In genomic region chr10:33569693-33570092, GRCh38 we compare ENCODE assay signal across 17 cellular contexts.
DNase-seq lines count a peak whose midpoint lies in the region; ATAC-seq and TF ChIP-seq lines count a peak whose summit lies in the region.
"Had no signal": no experiment of that assay in that cellular context is flagged by ENCODE, and none has a peak within 500 bp of the region (broad histone marks: within the 10 kb centered on the region; RNA-seq: fewer than 3 reads in every experiment).

No MANE protein-coding gene starts in this region.

- intact Hi-C loops in Right ventricle myocardium superior (cut with DNase I): no loop called here
- intact Hi-C loops in right cardiac atrium (cut with DNase I): no loop called here
- intact Hi-C loops in CD14-positive monocyte (cut with micrococcal nuclease): no loop called here
- intact Hi-C loops in dendritic cell treated with granulocyte-macrophage colony-stimulating factor and Interleukin-4, amounts not matched to agents 40 ng/mL and 50 ng/mL, for 4 days (cut with micrococcal nuclease): loop anchor here (1.0 to 5.0 kb wide), 4 partner anchors 38 to 233 kb away; no protein-coding TSS in a partner anchor

- peaks cover 2% of the 10 kb centered on the region for H3K4me1 ChIP-seq in right cardiac atrium (ENCODE audit: control insufficient read depth, insufficient read depth, low read length)

- H3K27me3 ChIP-seq in right cardiac atrium (ENCODE audit: control insufficient read depth, insufficient read depth): no peaks in the 10 kb centered on the region

- DNase-seq in Right ventricle myocardium superior (no peak), right cardiac atrium (no peak), CD14-positive monocyte (ENCODE audit: low spot score) (no peak)
- no peak for DNase-seq in activated T-cell treated with anti-CD3 and anti-CD28 coated beads, Interleukin-2, amount 50 U/mL, for 48 hours
- DNase-seq: 8988T; ACHN; CD4-positive, alpha-beta T cell; CD8-positive, alpha-beta memory T cell; DMS53; DMS79 treated with DMSO at 0.1 percent for 48 hours; GF-D8; H9 had no signal

- peak overlapping the region in 5 of 7 donors; percentile 71 to 89 (median 86) for H3K27ac Mint-ChIP-seq in CD14-positive monocyte
- peak overlapping the region; percentile 88 for H3K27ac Mint-ChIP-seq in dendritic cell treated with granulocyte-macrophage colony-stimulating factor and Interleukin-4, amounts not matched to agents 40 ng/mL and 50 ng/mL, for 4 days
- H3K27ac Mint-ChIP-seq: CD4-positive, alpha-beta T cell; GM23338; H9 had no signal

- H3K4me3 ChIP-seq in right cardiac atrium (ENCODE audit: low read length): no peak overlapping the region
- H3K4me3 ChIP-seq: A549, GM23338 had no signal

- peaks cover 0 to 5% (median under 1%) of the 10 kb centered on the region in 3 donors for H3K27me3 Mint-ChIP-seq in CD14-positive monocyte (ENCODE audit: low read depth in 3 of 3)
- no peaks in the 10 kb centered on the region for H3K27me3 Mint-ChIP-seq in dendritic cell treated with granulocyte-macrophage colony-stimulating factor and Interleukin-4, amounts not matched to agents 40 ng/mL and 50 ng/mL, for 4 days

- H3K27ac ChIP-seq in right cardiac atrium (ENCODE audit: low read length): no peak overlapping the region
- H3K27ac ChIP-seq: A549 had no signal

- no peak for TF ChIP-seq CTCF in CD14-positive monocyte (IDR thresholded peaks at IDR 0.05)

- ATAC-seq in Right ventricle myocardium superior (ENCODE audit: poor library complexity): peak; percentile 38
- no peak for ATAC-seq in right cardiac atrium
- ATAC-seq in HG03108 (IDR thresholded peaks at IDR 0.05; ENCODE audit: unreplicated experiment): no peak
- ATAC-seq: A549, GM23338, HCT116 had no signal

- H3K36me3 Mint-ChIP-seq in CD14-positive monocyte: no peaks in the 10 kb centered on the region
- no peaks in the 10 kb centered on the region for H3K36me3 Mint-ChIP-seq in dendritic cell treated with granulocyte-macrophage colony-stimulating factor and Interleukin-4, amounts not matched to agents 40 ng/mL and 50 ng/mL, for 4 days (ENCODE audit: low read depth)
- H3K36me3 Mint-ChIP-seq: CD8-positive, alpha-beta memory T cell had no signal

- 77% methylated on average over 1 of the region's 1 CpG for WGBS in right cardiac atrium

- H3K9me3 Mint-ChIP-seq in CD14-positive monocyte: peaks cover 0 to 2% (median 0%) of the 10 kb centered on the region in 7 donors
- no peaks in the 10 kb centered on the region for H3K9me3 Mint-ChIP-seq in dendritic cell treated with granulocyte-macrophage colony-stimulating factor and Interleukin-4, amounts not matched to agents 40 ng/mL and 50 ng/mL, for 4 days
- H3K9me3 Mint-ChIP-seq: CD4-positive, alpha-beta T cell; CD8-positive, alpha-beta memory T cell; GM23338; H9 had no signal

- peaks cover 44% of the 10 kb centered on the region for H3K4me1 Mint-ChIP-seq in CD14-positive monocyte
- peaks cover 63% of the 10 kb centered on the region for H3K4me1 Mint-ChIP-seq in dendritic cell treated with granulocyte-macrophage colony-stimulating factor and Interleukin-4, amounts not matched to agents 40 ng/mL and 50 ng/mL, for 4 days (ENCODE audit: low read depth)
- H3K4me1 Mint-ChIP-seq: CD8-positive, alpha-beta memory T cell had no signal

- H3K4me3 Mint-ChIP-seq in CD14-positive monocyte: peak overlapping the region in 1 of 2 donors; percentile 64
- no peak overlapping the region for H3K4me3 Mint-ChIP-seq in dendritic cell treated with granulocyte-macrophage colony-stimulating factor and Interleukin-4, amounts not matched to agents 40 ng/mL and 50 ng/mL, for 4 days
- H3K4me3 Mint-ChIP-seq: CD4-positive, alpha-beta T cell; CD8-positive, alpha-beta memory T cell; GM23338; H9 had no signal

- no peaks in the 10 kb centered on the region for H3K9me3 ChIP-seq in right cardiac atrium (ENCODE audit: control insufficient read depth, low read length)
- H3K9me3 ChIP-seq: A549 had no signal
